In the genomic region with DNA sequence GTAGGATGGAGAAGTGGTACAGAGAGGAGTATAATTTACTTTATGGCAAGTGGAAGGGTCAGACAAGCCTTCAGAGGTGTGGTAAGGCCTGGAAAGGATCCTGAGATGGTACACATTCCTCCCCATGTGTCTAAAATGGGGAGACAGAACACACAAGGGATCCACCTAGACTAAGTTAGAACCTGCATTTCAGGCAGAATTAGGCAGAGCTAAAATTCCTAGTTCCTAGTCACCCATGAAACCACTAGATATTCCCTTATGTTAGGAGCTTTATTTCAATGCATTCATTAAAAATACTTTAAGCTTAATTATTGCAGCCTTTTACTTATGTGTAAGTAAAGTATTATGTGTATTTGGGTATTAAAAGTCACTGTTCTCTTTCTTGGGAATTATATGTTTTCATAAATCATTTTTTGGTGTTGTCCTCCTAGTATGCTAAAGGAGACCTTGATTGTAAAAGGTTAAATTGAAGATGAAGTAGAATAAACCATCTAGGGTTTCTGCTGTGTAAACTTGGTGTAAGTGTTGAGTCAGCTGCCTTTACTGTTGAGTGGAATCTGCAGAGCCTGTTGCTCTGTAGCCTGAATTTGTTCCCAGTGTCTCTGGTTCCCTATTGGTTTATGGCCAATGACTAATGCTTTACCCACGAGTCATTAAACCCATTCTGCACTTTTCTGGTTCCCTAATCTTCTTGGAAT, we compare ENCODE assay signal across 14 cellular contexts.
DNase-seq lines count a peak whose midpoint lies in the region; ATAC-seq and TF ChIP-seq lines count a peak whose summit lies in the region.
"Had no signal": no experiment of that assay in that cellular context is flagged by ENCODE, and none has a peak within 500 bp of the region (broad histone marks: within the 10 kb centered on the region; RNA-seq: fewer than 3 reads in every experiment).

No MANE protein-coding gene starts in this region.

- TF ChIP-seq POLR2A in breast epithelium (IDR thresholded peaks at IDR 0.05): no peak

- intact Hi-C loops in MCF 10A (cut with micrococcal nuclease) (no loop called here), breast epithelium (cut with DNase I; ENCODE audit: low total_unique reads) (no loop called here), aorta (cut with DNase I) (no loop called here)

- H3K27me3 Mint-ChIP-seq in MCF 10A (ENCODE audit: insufficient read depth, unreplicated experiment): no peaks in the 10 kb centered on the region

- H3K4me1 Mint-ChIP-seq in MCF 10A (ENCODE audit: insufficient read depth, unreplicated experiment): peaks cover 14% of the 10 kb centered on the region
- H3K4me1 Mint-ChIP-seq: activated naive CD8-positive, alpha-beta T cell treated with anti-CD3 and anti-CD28 coated beads, Interleukin-2, amount 10 ng/mL, durations not matched to agents 7 days and 5 days; neural crest cell had no signal

- no peak overlapping the region for H3K27ac Mint-ChIP-seq in MCF 10A (ENCODE audit: low read depth, unreplicated experiment)
- H3K27ac Mint-ChIP-seq: activated naive CD8-positive, alpha-beta T cell treated with anti-CD3 and anti-CD28 coated beads, Interleukin-2, amount 10 ng/mL, durations not matched to agents 7 days and 5 days had no signal

- no TSS peak for BruUV-seq in MCF 10A (replicated peaks; lab: Mats Ljungman, UMichigan)

- no peak for TF ChIP-seq CTCF in MCF 10A (IDR thresholded peaks at IDR 0.05; ENCODE audit: unreplicated experiment)
- no peak for TF ChIP-seq CTCF in breast epithelium (IDR thresholded peaks at IDR 0.05)

- POLR2A ChIA-PET in MCF 10A (lab: Yijun Ruan, JAX): interaction anchor here (0.7 kb wide), 1 partner anchor 27 kb away, joined by 3 read pairs; no protein-coding TSS in a partner anchor

- H3K9me3 ChIP-seq in breast epithelium (no peaks in the 10 kb centered on the region), aorta (ENCODE audit: control insufficient read depth, low read length) (no peaks in the 10 kb centered on the region)
- no peaks in the 10 kb centered on the region for H3K9me3 ChIP-seq in effector memory CD4-positive, alpha-beta T cell (ENCODE audit: control insufficient read depth, low read length)
- H3K9me3 ChIP-seq: BLaER1 treated with 17β-estradiol and CSF1 and Interleukin-3, amounts not matched to agents 10 nM and 100 nM; heart right ventricle had no signal

- no peak overlapping the region for H3K4me3 ChIP-seq in breast epithelium
- H3K4me3 ChIP-seq in aorta (ENCODE audit: low read length in 2 of 2): no peak overlapping the region
- no peak overlapping the region for H3K4me3 ChIP-seq in effector memory CD4-positive, alpha-beta T cell (ENCODE audit: insufficient read depth, low read depth, low read length, poor library complexity, severe bottlenecking)
- H3K4me3 ChIP-seq: BLaER1 treated with 17β-estradiol and CSF1 and Interleukin-3, amounts not matched to agents 10 nM and 100 nM; heart right ventricle had no signal

- CTCF ChIA-PET in MCF 10A (lab: Yijun Ruan, JAX): interaction anchor here (0.5 kb wide), 1 partner anchor 55 kb away, joined by 3 read pairs; no protein-coding TSS in a partner anchor

- ATAC-seq in aorta (ENCODE audit: low FRiP score) (peak; percentile 60), HG03025 (IDR thresholded peaks at IDR 0.05; ENCODE audit: low FRiP score, unreplicated experiment) (no peak)

- H3K4me3 Mint-ChIP-seq in MCF 10A (ENCODE audit: unreplicated experiment): no peak overlapping the region
- H3K4me3 Mint-ChIP-seq: activated naive CD8-positive, alpha-beta T cell treated with anti-CD3 and anti-CD28 coated beads, Interleukin-2, amount 10 ng/mL, durations not matched to agents 7 days and 5 days; neural crest cell had no signal

- whole genome bisulfite sequencing in aorta, 2 donors: 0% methylated on average over 1 of the region's 1 CpG

- H3K27ac ChIP-seq in breast epithelium (no peak overlapping the region), aorta (ENCODE audit: low read depth in 1 of 2, low read length in 2 of 2) (no peak overlapping the region)
- H3K27ac ChIP-seq in effector memory CD4-positive, alpha-beta T cell (ENCODE audit: insufficient read depth, low read length, poor library complexity, severe bottlenecking): no peak overlapping the region
- H3K27ac ChIP-seq: BLaER1 treated with 17β-estradiol and CSF1 and Interleukin-3, amounts not matched to agents 10 nM and 100 nM; heart right ventricle had no signal

- no peaks in the 10 kb centered on the region for H3K9me3 Mint-ChIP-seq in MCF 10A (ENCODE audit: unreplicated experiment)
- H3K9me3 Mint-ChIP-seq: activated naive CD8-positive, alpha-beta T cell treated with anti-CD3 and anti-CD28 coated beads, Interleukin-2, amount 10 ng/mL, durations not matched to agents 7 days and 5 days; neural crest cell had no signal

- no peaks in the 10 kb centered on the region for H3K36me3 ChIP-seq in breast epithelium
- no peaks in the 10 kb centered on the region for H3K36me3 ChIP-seq in aorta (ENCODE audit: control insufficient read depth in 1 of 2, insufficient read depth in 2 of 2, low read length in 1 of 2)
- H3K36me3 ChIP-seq in effector memory CD4-positive, alpha-beta T cell (ENCODE audit: control insufficient read depth, insufficient read depth, low read length): no peaks in the 10 kb centered on the region
- H3K36me3 ChIP-seq: BLaER1 treated with 17β-estradiol and CSF1 and Interleukin-3, amounts not matched to agents 10 nM and 100 nM; heart right ventricle had no signal

- no peaks in the 10 kb centered on the region for H3K36me3 Mint-ChIP-seq in MCF 10A (ENCODE audit: insufficient read depth, unreplicated experiment)
- H3K36me3 Mint-ChIP-seq: activated naive CD8-positive, alpha-beta T cell treated with anti-CD3 and anti-CD28 coated beads, Interleukin-2, amount 10 ng/mL, durations not matched to agents 7 days and 5 days had no signal

- DNase-seq in MCF 10A (ENCODE audit: unreplicated experiment): peak; percentile 71
- DNase-seq in breast epithelium (ENCODE audit: low spot score in 2 of 2): no peak
- DNase-seq in SW480 (ENCODE audit: low spot score): peak; percentile 16
- DNase-seq in glomerular visceral epithelial cell (ENCODE audit: extremely low spot score): peak; percentile 95
- no peak for DNase-seq in aorta
- no peak for DNase-seq in effector memory CD4-positive, alpha-beta T cell
- DNase-seq in stimulated activated CD4-positive, alpha-beta T cell treated with anti-CD3 and anti-CD28 coated beads, Interleukin-2, amount 100 ng/mL, for 24 hours: no peak
- DNase-seq: activated CD4-positive, alpha-beta T cell treated with anti-CD3 and anti-CD28 coated beads for 4 hours; activated naive CD8-positive, alpha-beta T cell treated with anti-CD3 and anti-CD28 coated beads, Interleukin-2, amount 10 ng/mL, durations not matched to agents 7 days and 5 days; heart right ventricle; OCI-M1 had no signal

- H3K27me3 ChIP-seq in breast epithelium (no peaks in the 10 kb centered on the region), aorta (ENCODE audit: control insufficient read depth in 1 of 2, insufficient read depth in 2 of 2, low read length in 1 of 2) (no peaks in the 10 kb centered on the region)
- H3K27me3 ChIP-seq in effector memory CD4-positive, alpha-beta T cell (replicated peaks; ENCODE audit: control insufficient read depth, insufficient read depth, low read length, poor library complexity, severe bottlenecking): no peaks in the 10 kb centered on the region
- H3K27me3 ChIP-seq: BLaER1 treated with 17β-estradiol and CSF1 and Interleukin-3, amounts not matched to agents 10 nM and 100 nM; heart right ventricle had no signal

- H3K4me1 ChIP-seq in breast epithelium (no peaks in the 10 kb centered on the region), aorta (ENCODE audit: control insufficient read depth in 1 of 2, insufficient read depth in 2 of 2, low read length in 2 of 2) (no peaks in the 10 kb centered on the region)
- no peaks in the 10 kb centered on the region for H3K4me1 ChIP-seq in effector memory CD4-positive, alpha-beta T cell (ENCODE audit: control insufficient read depth, insufficient read depth, low read length, poor library complexity, severe bottlenecking)
- H3K4me1 ChIP-seq: heart right ventricle had no signal

Comparison
In these comparisons a context has a peak if more than half of its experiments do, and no peak if none do; other contexts are left out.
1. DNase-seq: peak in MCF 10A (single experiment), SW480 (single experiment) and glomerular visceral epithelial cell (single experiment); none in breast epithelium (0 of 2), aorta (0 of 2), effector memory CD4-positive, alpha-beta T cell (0 of 3) and stimulated activated CD4-positive, alpha-beta T cell treated with anti-CD3 and anti-CD28 coated beads, Interleukin-2, amount 100 ng/mL, for 24 hours (0 of 2).